ENCODE assay signal across 8 cellular contexts in genomic region chr1:9823943-9824701, GRCh38. TPM values are rescaled to one million over a fixed set of nuclear protein-coding genes. Genes with fewer than 3 reads are reported as not detected.
DNase-seq lines count a peak whose midpoint lies in the region; ATAC-seq and TF ChIP-seq lines count a peak whose summit lies in the region.

Gene CLSTN1 (minus strand): TSS chr1:9823965. CDS start chr1:9823733, 232 bp downstream.

- peak; percentile 51 for ATAC-seq in GM19324 (IDR thresholded peaks at IDR 0.05; ENCODE audit: low FRiP score, unreplicated experiment)
- ATAC-seq in PC-3: peak; percentile 31

- H4K20me1 ChIP-seq in PC-3 (ENCODE audit: low read length): peaks cover 22% of the 10 kb centered on the region

- peak within 1 kb of the TSS; percentile 93 for H3K4me3 Mint-ChIP-seq in activated T-cell treated with anti-CD3 and anti-CD28 coated beads, Interleukin-2, amount 50 U/mL, for 24 hours

- H3K9me2 ChIP-seq in PC-3 (replicated peaks; ENCODE audit: low read length): no peaks in the 10 kb centered on the region

- peak within 1 kb of the TSS; percentile 96 for H3K4me2 ChIP-seq in PC-3 (ENCODE audit: low read length)

- H3K9ac ChIP-seq in PC-3 (ENCODE audit: low read length): peak within 1 kb of the TSS; percentile 44
- H3K9ac ChIP-seq in mucosa of stomach (ENCODE audit: low read length): peak within 1 kb of the TSS; percentile 68

- TF ChIP-seq CTCF in AG09309 (IDR thresholded peaks at IDR 0.05; ENCODE audit: control insufficient read depth, insufficient read depth, low read depth, low read length, missing control alignments) (no peak), PC-3 (conservative IDR thresholded peaks at IDR 0.05; ENCODE audit: low read depth, low read length) (no peak)

- peaks cover 4% of the 10 kb centered on the region for H3F3A ChIP-seq in PC-3 (ENCODE audit: low read length, unreplicated experiment)

- peak within 1 kb of the TSS; percentile 96 for H2AFZ ChIP-seq in PC-3 (ENCODE audit: low read length)

- H3K27ac Mint-ChIP-seq in activated T-cell treated with anti-CD3 and anti-CD28 coated beads, Interleukin-2, amount 50 U/mL, for 24 hours: peak within 1 kb of the TSS; percentile 80

- CTCF ChIA-PET in PC-3 (lab: Charles Lee): no interaction called here

- DNase-seq in AG09309 (ENCODE audit: low read depth) (no peak), HT1080 (ENCODE audit: low read depth) (peak; percentile 59), PC-3 (peak; percentile 87)
- DNase-seq in activated T-cell treated with anti-CD3 and anti-CD28 coated beads, Interleukin-2, amount 50 U/mL, for 24 hours: peak; percentile 92
- DNase-seq in stimulated activated CD8-positive, alpha-beta memory T cell treated with anti-CD3 and anti-CD28 coated beads, Interleukin-4, amount 100 ng/mL, for 4 hours (ENCODE audit: low read depth in 2 of 2, low spot score in 1 of 2): peak; percentile 71 to 80

- H3K9me3 ChIP-seq in PC-3 (ENCODE audit: low read length): no peaks in the 10 kb centered on the region
- no peaks in the 10 kb centered on the region for H3K9me3 ChIP-seq in esophagus (ENCODE audit: control insufficient read depth in 2 of 2, insufficient read depth in 1 of 2, low read depth in 1 of 2, low read length in 1 of 2)
- no peaks in the 10 kb centered on the region for H3K9me3 ChIP-seq in mucosa of stomach (ENCODE audit: control insufficient read depth, low read length)

- POLR2A ChIA-PET in PC-3 (lab: Charles Lee; ENCODE audit: unreplicated experiment): interaction anchor here (0.7 kb wide), 1 partner anchor 45 kb away, joined by 39 read pairs; no protein-coding TSS in a partner anchor

- no peaks in the 10 kb centered on the region for H3K27me3 ChIP-seq in PC-3 (ENCODE audit: low read length)
- H3K27me3 ChIP-seq in esophagus (ENCODE audit: control insufficient read depth in 1 of 2, insufficient read depth in 2 of 2, low read length in 2 of 2): no peaks in the 10 kb centered on the region
- no peaks in the 10 kb centered on the region for H3K27me3 ChIP-seq in mucosa of stomach (ENCODE audit: control insufficient read depth, insufficient read depth, low read length)

- no peaks in the 10 kb centered on the region for H3K9me3 Mint-ChIP-seq in activated T-cell treated with anti-CD3 and anti-CD28 coated beads, Interleukin-2, amount 50 U/mL, for 24 hours

- peaks cover 46% of the 10 kb centered on the region for H3K4me1 Mint-ChIP-seq in activated T-cell treated with anti-CD3 and anti-CD28 coated beads, Interleukin-2, amount 50 U/mL, for 24 hours (ENCODE audit: low read depth)

- H3K27me3 Mint-ChIP-seq in activated T-cell treated with anti-CD3 and anti-CD28 coated beads, Interleukin-2, amount 50 U/mL, for 24 hours: peaks cover 15% of the 10 kb centered on the region

- no peaks in the 10 kb centered on the region for H3K36me3 ChIP-seq in PC-3 (ENCODE audit: low read depth, low read length)
- no peaks in the 10 kb centered on the region for H3K36me3 ChIP-seq in esophagus (ENCODE audit: control insufficient read depth in 2 of 2, insufficient read depth in 2 of 2, low read length in 1 of 2)
- no peaks in the 10 kb centered on the region for H3K36me3 ChIP-seq in mucosa of stomach (ENCODE audit: control insufficient read depth, insufficient read depth, low read length)

- intact Hi-C loops in PC-3 (cut with micrococcal nuclease): loop anchor here (2.0 to 10.0 kb wide), 3 partner anchors 39 to 881 kb away; no protein-coding TSS in a partner anchor

- peaks cover 5% of the 10 kb centered on the region for H3K36me3 Mint-ChIP-seq in activated T-cell treated with anti-CD3 and anti-CD28 coated beads, Interleukin-2, amount 50 U/mL, for 24 hours (ENCODE audit: low read depth)

- H3K27ac ChIP-seq in PC-3 (ENCODE audit: low read length) (peak within 1 kb of the TSS; percentile 42), esophagus (ENCODE audit: low read depth in 2 of 2, low read length in 1 of 2) (peak within 1 kb of the TSS; percentile 94 to 95)

- peaks cover 44% of the 10 kb centered on the region for H3K79me2 ChIP-seq in PC-3 (ENCODE audit: low read length)

- peak within 1 kb of the TSS; percentile 66 for H3K4me3 ChIP-seq in AG09309 (ENCODE audit: control insufficient read depth, low read depth, low read length)
- H3K4me3 ChIP-seq in PC-3 (ENCODE audit: low read length): peak within 1 kb of the TSS; percentile 83
- H3K4me3 ChIP-seq in esophagus (ENCODE audit: low read depth in 1 of 2, low read length in 2 of 2): peak within 1 kb of the TSS; percentile 91 to 96
- peak within 1 kb of the TSS; percentile 38 for H3K4me3 ChIP-seq in mucosa of stomach (ENCODE audit: low read length)

- 1 to 2% methylated on average over 49 to 93 of the region's 93 CpGs for WGBS in esophagus, 2 donors

- H3K4me1 ChIP-seq in PC-3 (ENCODE audit: insufficient read depth, low read length) (peaks cover 38% of the 10 kb centered on the region), esophagus (ENCODE audit: control insufficient read depth in 2 of 2, insufficient read depth in 2 of 2, low read length in 1 of 2) (peaks cover 2 to 13% of the 10 kb centered on the region in 2 donors), mucosa of stomach (ENCODE audit: control insufficient read depth, insufficient read depth, low read length) (peaks cover 25% of the 10 kb centered on the region)

- BruUV-seq in PC-3 (replicated peaks; lab: Mats Ljungman, UMichigan): TSS peak; percentile 39

RNA-seq across cellular contexts. Expression of gene CLSTN1, which starts in this region (rescaled TPM):
- 68.9 and 72.2 TPM in 2 replicates for total RNA-seq in HT1080 (2014; rRNA removed; shearing (Covaris generic))
- polyA plus RNA-seq in HT1080 (2015; cell fraction: cytosol; rRNA removed): 69.1 and 72.1 TPM in 2 replicates
- polyA plus RNA-seq in HT1080 (2015; cell fraction: nucleus; rRNA removed): 146 and 159 TPM in 2 replicates
- total RNA-seq in PC-3 (2014; rRNA removed): 98.3 and 117 TPM in 2 replicates
- polyA plus RNA-seq in esophagus: 10 to 100 TPM; 45.8 to 55.4 TPM

Comparison
In these comparisons a context has a peak if more than half of its experiments do, and no peak if none do; other contexts are left out.
1. H3K4me3 ChIP-seq: peak in every context shown above with its lines; median percentile 94 in esophagus; 83 in PC-3; 66 in AG09309; 38 in mucosa of stomach.